In genomic region chr6:84774174-84775158, GRCh38 we compare ENCODE assay signal across 8 cellular contexts. TPM values are rescaled to one million over a fixed set of nuclear protein-coding genes. Genes with fewer than 3 reads are reported as not detected.
DNase-seq lines count a peak whose midpoint lies in the region; ATAC-seq and TF ChIP-seq lines count a peak whose summit lies in the region.

No MANE protein-coding gene starts in this region.

- no peak for TF ChIP-seq EP300 in stomach (IDR thresholded peaks at IDR 0.05)

- no peak for TF ChIP-seq POLR2A in stomach (IDR thresholded peaks at IDR 0.05)

- POLR2A ChIA-PET in activated CD4-positive, alpha-beta memory T cell treated with anti-CD3 and anti-CD28 coated beads for 36 hours (lab: Charles Lee) = no interaction called here
- POLR2A ChIA-PET in activated CD4-positive, alpha-beta memory T cell treated with anti-CD3 and anti-CD28 coated beads, Interleukin-2, amount 10 ng/mL, durations not matched to agents 7 days and 5 days (lab: Charles Lee) = no interaction called here

- H3K27ac ChIP-seq in stomach = no peak overlapping the region

- WGBS in stomach, 5 donors = 3 to 11% (median 5%) methylated on average over 49 to 87 of the region's 87 CpGs

- TF ChIP-seq CTCF in astrocyte of the cerebellum (IDR thresholded peaks at IDR 0.05; ENCODE audit: low read depth, low read length, missing control alignments) = peak; percentile 56
- TF ChIP-seq CTCF in stomach (IDR thresholded peaks at IDR 0.05) = no peak

- H3K4me3 ChIP-seq in astrocyte of the cerebellum (ENCODE audit: low read depth, low read length) (peak overlapping the region; percentile 32), stomach (peak overlapping the region; percentile 2 to 40 (median 32))

- H3K9me3 Mint-ChIP-seq in activated CD4-positive, alpha-beta memory T cell treated with anti-CD3 and anti-CD28 coated beads for 36 hours = no peaks in the 10 kb centered on the region
- no peaks in the 10 kb centered on the region for H3K9me3 Mint-ChIP-seq in activated CD4-positive, alpha-beta memory T cell treated with anti-CD3 and anti-CD28 coated beads, Interleukin-2, amount 10 ng/mL, durations not matched to agents 7 days and 5 days

- H3K4me3 Mint-ChIP-seq in activated CD4-positive, alpha-beta memory T cell treated with anti-CD3 and anti-CD28 coated beads for 36 hours = peak overlapping the region; percentile 20
- no peak overlapping the region for H3K4me3 Mint-ChIP-seq in activated CD4-positive, alpha-beta memory T cell treated with anti-CD3 and anti-CD28 coated beads, Interleukin-2, amount 10 ng/mL, durations not matched to agents 7 days and 5 days

- no peak overlapping the region for H3K27ac Mint-ChIP-seq in activated CD4-positive, alpha-beta memory T cell treated with anti-CD3 and anti-CD28 coated beads for 36 hours
- no peak overlapping the region for H3K27ac Mint-ChIP-seq in activated CD4-positive, alpha-beta memory T cell treated with anti-CD3 and anti-CD28 coated beads, Interleukin-2, amount 10 ng/mL, durations not matched to agents 7 days and 5 days

- peaks cover 0 to 25% (median 15%) of the 10 kb centered on the region in 4 donors for H3K4me1 ChIP-seq in stomach

- peaks cover 1% of the 10 kb centered on the region for H3K36me3 Mint-ChIP-seq in activated CD4-positive, alpha-beta memory T cell treated with anti-CD3 and anti-CD28 coated beads for 36 hours
- peaks cover 9% of the 10 kb centered on the region for H3K36me3 Mint-ChIP-seq in activated CD4-positive, alpha-beta memory T cell treated with anti-CD3 and anti-CD28 coated beads, Interleukin-2, amount 10 ng/mL, durations not matched to agents 7 days and 5 days (ENCODE audit: low read depth)

- H3K27me3 Mint-ChIP-seq in activated CD4-positive, alpha-beta memory T cell treated with anti-CD3 and anti-CD28 coated beads for 36 hours = peaks cover 50% of the 10 kb centered on the region
- H3K27me3 Mint-ChIP-seq in activated CD4-positive, alpha-beta memory T cell treated with anti-CD3 and anti-CD28 coated beads, Interleukin-2, amount 10 ng/mL, durations not matched to agents 7 days and 5 days = peaks cover 59% of the 10 kb centered on the region

- intact Hi-C loops in activated CD4-positive, alpha-beta memory T cell treated with anti-CD3 and anti-CD28 coated beads for 36 hours (cut with micrococcal nuclease) = loop anchor here (10.0 kb wide), 2 partner anchors 350 to 890 kb away; no protein-coding TSS in a partner anchor
- intact Hi-C loops in stomach (cut with DNase I; ENCODE audit: low total_unique reads) = no loop called here

- peaks cover 2% of the 10 kb centered on the region for H3K4me1 Mint-ChIP-seq in activated CD4-positive, alpha-beta memory T cell treated with anti-CD3 and anti-CD28 coated beads for 36 hours (ENCODE audit: low read depth)
- H3K4me1 Mint-ChIP-seq in activated CD4-positive, alpha-beta memory T cell treated with anti-CD3 and anti-CD28 coated beads, Interleukin-2, amount 10 ng/mL, durations not matched to agents 7 days and 5 days = no peaks in the 10 kb centered on the region

- ATAC-seq in HG03175 (IDR thresholded peaks at IDR 0.05; ENCODE audit: unreplicated experiment) = peak; percentile 61

- no peaks in the 10 kb centered on the region for H3K36me3 ChIP-seq in stomach

- H3K27me3 ChIP-seq in stomach = peaks cover 8 to 90% (median 53%) of the 10 kb centered on the region in 3 donors

- peaks cover 0 to 25% (median 4%) of the 10 kb centered on the region in 4 donors for H3K9me3 ChIP-seq in stomach

- in situ Hi-C loops in astrocyte of the cerebellum (cut with HindIII; ENCODE audit: low sequenced_read_pairs) = no loop called here

- CTCF ChIA-PET in activated CD4-positive, alpha-beta memory T cell treated with anti-CD3 and anti-CD28 coated beads for 36 hours (lab: Charles Lee) = interaction anchor here (1.0 kb wide), 1 partner anchor 549 kb away, joined by 3 read pairs; no protein-coding TSS in a partner anchor
- CTCF ChIA-PET in activated CD4-positive, alpha-beta memory T cell treated with anti-CD3 and anti-CD28 coated beads, Interleukin-2, amount 10 ng/mL, durations not matched to agents 7 days and 5 days (lab: Charles Lee) = interaction anchor here (0.8 to 1.3 kb wide), 2 partner anchors 8 to 16 kb away, joined by 3 read pairs; no protein-coding TSS in a partner anchor

- peak; percentile 30 for DNase-seq in activated CD4-positive, alpha-beta memory T cell treated with anti-CD3 and anti-CD28 coated beads for 36 hours
- no peak for DNase-seq in activated CD4-positive, alpha-beta memory T cell treated with anti-CD3 and anti-CD28 coated beads, Interleukin-2, amount 10 ng/mL, durations not matched to agents 7 days and 5 days
- DNase-seq in astrocyte of the cerebellum (ENCODE audit: low read depth) (no peak), iPS-NIHi11 (ENCODE audit: low spot score) (peak; percentile 80), stomach (no peak), NCI-H187 treated with DMSO at 0.1 percent for 48 hours (lab: John Stamatoyannopoulos, UW) (no peak)
- DNase-seq in activated effector memory CD4-positive, alpha-beta T cell treated with anti-CD3 and anti-CD28 coated beads, Interleukin-2, amount 50 U/mL, for 16 hours = no peak

RNA-seq across cellular contexts. Expression of gene TBX18, which starts 10.1 kb away (rescaled TPM):
- not detected for total RNA-seq in activated CD4-positive, alpha-beta memory T cell treated with anti-CD3 and anti-CD28 coated beads for 36 hours
- not detected for total RNA-seq in activated CD4-positive, alpha-beta memory T cell treated with anti-CD3 and anti-CD28 coated beads, Interleukin-2, amount 10 ng/mL, durations not matched to agents 7 days and 5 days
- 1 to 10 TPM in 2 of 5 donors, not detected in 3; 1.0 to 4.6 TPM for total RNA-seq in stomach
- polyA plus RNA-seq in stomach = under 1 TPM in 2 of 3 donors, not detected in 1; 0.12 to 0.53 TPM

Comparison
In these comparisons a context has a peak if more than half of its experiments do, and no peak if none do; other contexts are left out.
1. DNase-seq: peak in activated CD4-positive, alpha-beta memory T cell treated with anti-CD3 and anti-CD28 coated beads for 36 hours (single experiment) and iPS-NIHi11 (single experiment); none in activated CD4-positive, alpha-beta memory T cell treated with anti-CD3 and anti-CD28 coated beads, Interleukin-2, amount 10 ng/mL, durations not matched to agents 7 days and 5 days (single experiment), astrocyte of the cerebellum (single experiment), stomach (single experiment), NCI-H187 treated with DMSO at 0.1 percent for 48 hours (single experiment) and activated effector memory CD4-positive, alpha-beta T cell treated with anti-CD3 and anti-CD28 coated beads, Interleukin-2, amount 50 U/mL, for 16 hours (single experiment).